8 cellular contexts compared by ENCODE assay signal in genomic region chr17:17692353-17693252, GRCh38. TPM values are rescaled to one million over a fixed set of nuclear protein-coding genes. Genes with fewer than 3 reads are reported as not detected.
DNase-seq lines count a peak whose midpoint lies in the region; ATAC-seq and TF ChIP-seq lines count a peak whose summit lies in the region.

No MANE protein-coding gene starts in this region.

- H3K4me3 Mint-ChIP-seq in stimulated activated memory B cell treated with anti-CD40 and anti-IgM and Interleukin-4, amounts not matched to agents 10 μg/mL and 1 μg/mL and 100 μg/mL, for 72 hours = peak overlapping the region; percentile 8

- intact Hi-C loops in right cardiac atrium (cut with DNase I) = no loop called here

- H3K27ac ChIP-seq in SK-N-SH (ENCODE audit: low read depth in 2 of 2, low read length in 1 of 2) (peak overlapping the region; percentile 95 to 99; a peak in 3 of 4 replicates), right cardiac atrium (ENCODE audit: low read length) (peak overlapping the region; percentile 85)

- peak overlapping the region; percentile 93; the same call in 1 of the 2 replicates for H3K9ac ChIP-seq in SK-N-SH

- H3F3A ChIP-seq in SK-N-SH (replicated peaks; ENCODE audit: insufficient read depth) = peaks cover 15% of the 10 kb centered on the region

- H3K9me3 Mint-ChIP-seq in stimulated activated memory B cell treated with anti-CD40 and anti-IgM and Interleukin-4, amounts not matched to agents 10 μg/mL and 1 μg/mL and 100 μg/mL, for 72 hours = no peaks in the 10 kb centered on the region

- H3K4me3 ChIP-seq in SK-N-SH (ENCODE audit: low read depth in 2 of 2, low read length in 1 of 2) (no peak overlapping the region), right cardiac atrium (ENCODE audit: low read length) (no peak overlapping the region)

- no peaks in the 10 kb centered on the region for H3K27me3 ChIP-seq in SK-N-SH (ENCODE audit: insufficient read depth)
- no peaks in the 10 kb centered on the region for H3K27me3 ChIP-seq in right cardiac atrium (ENCODE audit: control insufficient read depth, insufficient read depth)

- POLR2A ChIA-PET in SK-N-SH (lab: Yijun Ruan, JAX) = interaction anchor here (0.8 to 1.9 kb wide), 7 partner anchors 9 to 144 kb away, joined by 3 to 11 read pairs (median 5); partner anchors contain the start of gene SREBF1

- H3K27ac Mint-ChIP-seq in stimulated activated memory B cell treated with anti-CD40 and anti-IgM and Interleukin-4, amounts not matched to agents 10 μg/mL and 1 μg/mL and 100 μg/mL, for 72 hours = peak overlapping the region; percentile 88

- peaks cover 96% of the 10 kb centered on the region for H3K79me2 ChIP-seq in SK-N-SH (ENCODE audit: insufficient read depth)

- H4K20me1 ChIP-seq in SK-N-SH (ENCODE audit: insufficient read depth) = peaks cover 22% of the 10 kb centered on the region

- peaks cover 65% of the 10 kb centered on the region for H3K4me1 Mint-ChIP-seq in stimulated activated memory B cell treated with anti-CD40 and anti-IgM and Interleukin-4, amounts not matched to agents 10 μg/mL and 1 μg/mL and 100 μg/mL, for 72 hours

- no peaks in the 10 kb centered on the region for H3K27me3 Mint-ChIP-seq in stimulated activated memory B cell treated with anti-CD40 and anti-IgM and Interleukin-4, amounts not matched to agents 10 μg/mL and 1 μg/mL and 100 μg/mL, for 72 hours

- CTCF ChIA-PET in SK-N-SH (lab: Yijun Ruan, JAX) = interaction anchor here (1.2 to 5.7 kb wide), 8 partner anchors 11 to 227 kb away, joined by 3 to 35 read pairs (median 4); partner anchors contain the start of gene RAI1

- no peaks in the 10 kb centered on the region for H3K9me3 ChIP-seq in SK-N-SH
- H3K9me3 ChIP-seq in right cardiac atrium (ENCODE audit: control insufficient read depth, low read length) = no peaks in the 10 kb centered on the region

- no peak overlapping the region for H2AFZ ChIP-seq in SK-N-SH (ENCODE audit: low read depth)

- H3K4me1 ChIP-seq in SK-N-SH (ENCODE audit: control insufficient read depth in 1 of 2, insufficient read depth in 2 of 2, low read depth in 1 of 2, low read length in 1 of 2) (peaks cover 53 to 66% of the 10 kb centered on the region in 2 experiments), right cardiac atrium (ENCODE audit: control insufficient read depth, insufficient read depth, low read length) (peaks cover 37% of the 10 kb centered on the region)

- DNase-seq in NCI-H345 (lab: John Stamatoyannopoulos, UW) (peak; percentile 10), NCI-H345 treated with DMSO at 0.1 percent for 48 hours (lab: John Stamatoyannopoulos, UW; ENCODE audit: unreplicated experiment) (no peak), SK-N-SH (no peak), right cardiac atrium (peak in 2 of 3 donors; percentile 45 to 54), GM13977 (ENCODE audit: low spot score) (no peak), AG20443 (ENCODE audit: low spot score) (no peak), NCI-H187 treated with DMSO at 0.1 percent for 48 hours (lab: John Stamatoyannopoulos, UW) (no peak)

- no peaks in the 10 kb centered on the region for H3K9me2 ChIP-seq in SK-N-SH

- 76% methylated on average over 4 of the region's 9 CpGs for WGBS in SK-N-SH (ENCODE audit: low lambda C conversion rate)
- WGBS in right cardiac atrium = 72% methylated on average over 9 of the region's 9 CpGs

- no peaks in the 10 kb centered on the region for H3K36me3 ChIP-seq in SK-N-SH (replicated peaks in 1 of 2; ENCODE audit: control insufficient read depth in 1 of 2, insufficient read depth in 2 of 2, low read length in 1 of 2)

- no peak for TF ChIP-seq RAD21 in SK-N-SH (IDR thresholded peaks at IDR 0.05; ENCODE audit: low read length)

- H3K4me2 ChIP-seq in SK-N-SH = peak overlapping the region; percentile 81

- in situ Hi-C loops in GM13977 (cut with MboI; ENCODE audit: low pct_unique_long_range_greater_than_20kb, low sequenced_read_pairs, unreplicated experiment) = no loop called here

- no peaks in the 10 kb centered on the region for H3K36me3 Mint-ChIP-seq in stimulated activated memory B cell treated with anti-CD40 and anti-IgM and Interleukin-4, amounts not matched to agents 10 μg/mL and 1 μg/mL and 100 μg/mL, for 72 hours

- ATAC-seq in right cardiac atrium = no peak
- ATAC-seq in stimulated activated memory B cell treated with anti-CD40 and anti-IgM and Interleukin-4, amounts not matched to agents 10 μg/mL and 1 μg/mL and 100 μg/mL, for 72 hours = no peak

- no peak for TF ChIP-seq EP300 in SK-N-SH (IDR thresholded peaks at IDR 0.05; ENCODE audit: borderline replicate concordance in 1 of 2, low read depth in 1 of 2, low read length in 1 of 2)

- no peak for TF ChIP-seq CTCF in SK-N-SH (IDR thresholded peaks at IDR 0.05)
- no peak for TF ChIP-seq CTCF in GM13977 (IDR thresholded peaks at IDR 0.05; ENCODE audit: extremely low read depth, insufficient read depth, missing control alignments)

TF ChIP-seq in SK-N-SH, 30 proteins besides CTCF, POLR2A, EP300 and RAD21:
- TF ChIP-seq REST (IDR thresholded peaks at IDR 0.05; ENCODE audit: low read depth, low read length) (no peak), NRF1 (IDR thresholded peaks at IDR 0.05; ENCODE audit: low read depth, low read length) (no peak)
TF ChIP-seq in SK-N-SH: peak in this region for 0.

RNA-seq across cellular contexts. Expression of gene RAI1, which starts 11.3 kb away (rescaled TPM):
- 2.6 and 4.7 TPM in 2 replicates for polyA plus RNA-seq in SK-N-SH (2012; rRNA removed)
- 3.4 and 3.9 TPM in 2 replicates for polyA plus RNA-seq in SK-N-SH (2012; cell fraction: cytosol; rRNA removed)
- polyA plus RNA-seq in SK-N-SH (2012; cell fraction: nucleus; rRNA removed) = 16.7 and 20.0 TPM in 2 replicates
- total RNA-seq in right cardiac atrium = 10 to 100 TPM; 18.2 to 26.8 (median 23.4) TPM
- polyA plus RNA-seq in right cardiac atrium = 18.8 TPM

Comparison
In these comparisons a context has a peak if more than half of its experiments do, and no peak if none do; other contexts are left out.
1. DNase-seq: peak in NCI-H345 (single experiment) and right cardiac atrium (2 of 3); none in NCI-H345 treated with DMSO at 0.1 percent for 48 hours (single experiment), SK-N-SH (single experiment), GM13977 (single experiment), AG20443 (single experiment) and NCI-H187 treated with DMSO at 0.1 percent for 48 hours (single experiment).